In genomic region chr16:84813141-84813933, GRCh38 we compare ENCODE assay signal across 1 cellular context.
TF ChIP-seq lines count a peak whose summit lies in the region.

No MANE protein-coding gene starts in this region.

TF ChIP-seq in WTC11, 78 proteins besides CTCF, POLR2A, EP300 and RAD21 (continued from another document):
- TF ChIP-seq USF2 (CRISPR knock-in tag; IDR thresholded peaks at IDR 0.05), result peak; percentile 80
